ENCODE assay signal across 9 cellular contexts in the genomic region with DNA sequence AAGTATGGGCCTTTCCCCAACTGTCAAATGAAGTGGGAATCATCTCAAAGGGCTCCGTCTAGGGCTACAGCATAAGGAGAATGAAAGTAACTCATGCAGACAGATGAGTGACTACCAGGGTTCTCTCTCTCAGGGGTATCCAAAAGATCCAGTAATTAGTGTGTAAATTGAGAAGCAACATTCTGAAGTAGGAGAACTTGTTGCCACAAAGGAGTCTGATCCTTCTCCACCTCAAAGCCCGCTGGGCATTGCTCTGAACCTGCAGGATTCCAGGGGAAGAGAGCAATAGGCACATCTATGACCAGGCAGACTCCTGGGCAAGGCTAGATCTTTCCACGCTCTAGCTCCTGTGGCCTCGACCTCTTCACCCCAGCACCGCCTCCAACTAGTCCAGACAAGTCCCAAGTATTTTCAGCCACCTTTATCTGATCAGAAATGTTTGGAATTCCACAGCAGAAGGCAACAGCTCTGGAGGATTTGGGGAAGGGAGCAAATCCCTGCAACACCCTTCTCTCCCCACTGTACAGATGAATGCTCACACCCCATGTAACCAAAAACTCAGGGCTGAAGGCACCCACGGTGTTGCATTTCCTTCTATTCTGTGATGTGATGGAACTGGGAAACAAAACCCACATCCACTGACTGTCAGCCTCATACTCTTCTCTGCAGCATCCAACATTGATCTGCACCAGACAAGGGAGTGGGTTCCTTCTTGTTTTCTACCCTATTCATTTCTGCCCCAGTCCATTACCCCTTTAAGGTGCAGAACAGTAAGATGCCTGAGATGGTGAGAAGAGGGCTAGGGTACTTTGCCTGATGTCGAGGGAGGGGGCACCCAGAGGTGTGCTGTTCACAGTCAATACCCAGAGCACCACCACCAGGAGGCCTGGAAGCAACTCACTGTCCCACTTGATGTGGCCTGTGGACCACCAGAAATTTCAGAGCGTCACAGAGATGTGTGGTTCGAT. TPM values are rescaled to one million over a fixed set of nuclear protein-coding genes. Genes with fewer than 3 reads are reported as not detected.
DNase-seq lines count a peak whose midpoint lies in the region; ATAC-seq and TF ChIP-seq lines count a peak whose summit lies in the region.
"Had no signal": no experiment of that assay in that cellular context is flagged by ENCODE, and none has a peak within 500 bp of the region (broad histone marks: within the 10 kb centered on the region; RNA-seq: fewer than 3 reads in every experiment).

No MANE protein-coding gene starts in this region.

- H3K27ac Mint-ChIP-seq in Calu3 (ENCODE audit: unreplicated experiment): peak overlapping the region; percentile 78

- peak overlapping the region; percentile 1 for H3K4me2 ChIP-seq in osteoblast (ENCODE audit: insufficient read depth, low read length)

- H3K4me3 Mint-ChIP-seq in Calu3 (ENCODE audit: low read depth, unreplicated experiment): peak overlapping the region; percentile 14

- no peaks in the 10 kb centered on the region for H3K27me3 Mint-ChIP-seq in Calu3 (ENCODE audit: unreplicated experiment)

- peaks cover 99% of the 10 kb centered on the region for H3K36me3 Mint-ChIP-seq in Calu3 (ENCODE audit: insufficient read depth, unreplicated experiment)

- TF ChIP-seq CTCF in Calu3 (IDR thresholded peaks at IDR 0.05; ENCODE audit: unreplicated experiment) (peak; percentile 39), RWPE1 (conservative IDR thresholded peaks at IDR 0.05; ENCODE audit: low read depth) (no peak), osteoblast (IDR thresholded peaks at IDR 0.05; ENCODE audit: extremely low read depth, low read depth, low read length) (no peak), A673 (conservative IDR thresholded peaks at IDR 0.05; ENCODE audit: low read depth, low read length) (no peak)

- H3K9me3 ChIP-seq in osteoblast (ENCODE audit: low read depth, low read length): no peaks in the 10 kb centered on the region
- no peaks in the 10 kb centered on the region for H3K9me3 ChIP-seq in A673 (ENCODE audit: low read depth, low read length, poor library complexity, severe bottlenecking)

- H3K4me3 ChIP-seq in osteoblast (ENCODE audit: insufficient read depth, low read length): no peak overlapping the region
- H3K4me3 ChIP-seq in A673 (ENCODE audit: low read depth, low read length, poor library complexity, severe bottlenecking): no peak overlapping the region

- peak overlapping the region; percentile 77 for H3K27ac ChIP-seq in RWPE1
- H3K27ac ChIP-seq in osteoblast (ENCODE audit: low read depth, low read length): peak overlapping the region; percentile 34
- H3K27ac ChIP-seq in A673 (ENCODE audit: low read depth, low read length, poor library complexity, severe bottlenecking): no peak overlapping the region

- intact Hi-C loops in Calu3 (cut with micrococcal nuclease; ENCODE audit: unreplicated experiment): loop anchor here (5.0 kb wide), 1 partner anchor 44 kb away; a partner anchor contains a TSS
- intact Hi-C loops in A673 (cut with micrococcal nuclease; ENCODE audit: unreplicated experiment): no loop called here

- CTCF ChIA-PET in Calu3 (lab: Charles Lee) (no interaction called here), RWPE1 (lab: Yijun Ruan, JAX) (interaction anchor here (0.6 to 3.8 kb wide), 4 partner anchors 9 to 45 kb away, joined by 3 to 18 read pairs (median 4); no protein-coding TSS in a partner anchor), A673 (lab: Charles Lee) (interaction anchor here (1.0 kb wide), 1 partner anchor 17 kb away, joined by 4 read pairs; no protein-coding TSS in a partner anchor)

- no peaks in the 10 kb centered on the region for H3K27me3 ChIP-seq in osteoblast (ENCODE audit: insufficient read depth, low read length)
- H3K27me3 ChIP-seq in A673 (replicated peaks; ENCODE audit: insufficient read depth, low read depth, low read length, poor library complexity): no peaks in the 10 kb centered on the region

- H3K9me3 Mint-ChIP-seq in Calu3 (ENCODE audit: low read depth, unreplicated experiment): no peaks in the 10 kb centered on the region

- no peak overlapping the region for H2AFZ ChIP-seq in osteoblast (ENCODE audit: low read length)

- H3K4me1 Mint-ChIP-seq in Calu3 (ENCODE audit: low read depth, unreplicated experiment): peaks cover 94% of the 10 kb centered on the region

- POLR2A ChIA-PET in RWPE1 (lab: Yijun Ruan, JAX; ENCODE audit: low non-redundant PET): interaction anchor here (1.1 to 1.6 kb wide), 3 partner anchors 35 to 45 kb away, joined by 3 to 7 read pairs (median 4); no protein-coding TSS in a partner anchor
- POLR2A ChIA-PET in A673 (lab: Charles Lee; ENCODE audit: low non-redundant PET): no interaction called here

- BruUV-seq in Calu3 (replicated peaks; lab: Mats Ljungman, UMichigan) (no TSS peak), A673 (replicated peaks; lab: Mats Ljungman, UMichigan) (no TSS peak)

- DNase-seq in Calu3: no peak
- DNase-seq in RWPE1 (ENCODE audit: low spot score): peak; percentile 96
- DNase-seq in ecto neural progenitor cell (ENCODE audit: low spot score): peak; percentile 62
- no peak for DNase-seq in osteoblast (ENCODE audit: insufficient read length, low spot score, missing footprints)
- DNase-seq in NCI-H1105 treated with DMSO at 0.1 percent for 48 hours (lab: John Stamatoyannopoulos, UW): no peak
- DNase-seq in A673 (ENCODE audit: low spot score): no peak

- peaks cover 52% of the 10 kb centered on the region for H3K4me1 ChIP-seq in osteoblast (ENCODE audit: insufficient read depth, low read length)
- H3K4me1 ChIP-seq in A673 (ENCODE audit: insufficient read depth, low read length, poor library complexity, severe bottlenecking): peaks cover 32% of the 10 kb centered on the region

- no peak for ATAC-seq in GM18858 (IDR thresholded peaks at IDR 0.05; ENCODE audit: unreplicated experiment)
- no peak for ATAC-seq in GM21717 (IDR thresholded peaks at IDR 0.05; ENCODE audit: unreplicated experiment)

- peaks cover 5% of the 10 kb centered on the region for H4K20me1 ChIP-seq in osteoblast (ENCODE audit: insufficient read depth, low read length)

- peaks cover 90% of the 10 kb centered on the region for H3K79me2 ChIP-seq in osteoblast (ENCODE audit: insufficient read depth, low read length)

- H3K36me3 ChIP-seq in osteoblast (ENCODE audit: insufficient read depth, low read length) (peaks cover 28% of the 10 kb centered on the region), A673 (ENCODE audit: insufficient read depth, low read length, poor library complexity, severe bottlenecking) (no peaks in the 10 kb centered on the region)

RNA-seq across cellular contexts. Expression of a gene that starts 41.0 kb away (rescaled TPM):
- total RNA-seq in Calu3 (2022) (not detected in 2 replicates), osteoblast (not detected in 2 replicates), A673 (2021) (not detected in 2 replicates)
- total RNA-seq: RPMI7951 had no signal

RNA-seq across cellular contexts. Expression of a gene that starts 44.0 kb away (rescaled TPM):
- total RNA-seq in Calu3 (2022): 290 and 321 TPM in 2 replicates
- 127 and 136 TPM in 2 replicates for total RNA-seq in osteoblast
- total RNA-seq in A673 (2021): 44.5 and 47.8 TPM in 2 replicates

Comparison
In these comparisons a context has a peak if more than half of its experiments do, and no peak if none do; other contexts are left out.
1. DNase-seq: peak in RWPE1 (single experiment) and ecto neural progenitor cell (single experiment); none in Calu3 (single experiment), osteoblast (single experiment), NCI-H1105 treated with DMSO at 0.1 percent for 48 hours (single experiment) and A673 (single experiment).